ENCODE assay signal across 12 cellular contexts in genomic region chr10:88500656-88501055, GRCh38.
"Had no signal": no experiment of that assay in that cellular context is flagged by ENCODE, and none has a peak within 500 bp of the region (broad histone marks: within the 10 kb centered on the region; RNA-seq: fewer than 3 reads in every experiment).

No MANE protein-coding gene starts in this region.

- H3K9me3 ChIP-seq: lower lobe of right lung had no signal

- H3K4me1 ChIP-seq: lower lobe of right lung, parathyroid adenoma had no signal

- H3K9ac ChIP-seq: parathyroid adenoma had no signal

- H3K36me3 ChIP-seq: cardiac muscle cell, lower lobe of right lung had no signal

- H3K4me3 ChIP-seq: cardiac muscle cell, coronary artery, lower lobe of right lung, skin epidermis had no signal

- DNase-seq: activated B cell treated with CpG ODN at 0.5 μM for 24 hours; activated effector memory CD4-positive, alpha-beta T cell treated with Interleukin-2 at 50 U/mL for 16 hours; activated T-cell treated with anti-CD3 and anti-CD28 coated beads, Interleukin-2, amount 50 U/mL, for 24 hours; effector CD4-positive, alpha-beta T cell; glutamatergic neuron; left cardiac atrium; lower lobe of right lung; naive B cell had no signal

- H3K27me3 ChIP-seq: cardiac muscle cell had no signal
